ENCODE assay signal across 1 cellular context in the genomic region with DNA sequence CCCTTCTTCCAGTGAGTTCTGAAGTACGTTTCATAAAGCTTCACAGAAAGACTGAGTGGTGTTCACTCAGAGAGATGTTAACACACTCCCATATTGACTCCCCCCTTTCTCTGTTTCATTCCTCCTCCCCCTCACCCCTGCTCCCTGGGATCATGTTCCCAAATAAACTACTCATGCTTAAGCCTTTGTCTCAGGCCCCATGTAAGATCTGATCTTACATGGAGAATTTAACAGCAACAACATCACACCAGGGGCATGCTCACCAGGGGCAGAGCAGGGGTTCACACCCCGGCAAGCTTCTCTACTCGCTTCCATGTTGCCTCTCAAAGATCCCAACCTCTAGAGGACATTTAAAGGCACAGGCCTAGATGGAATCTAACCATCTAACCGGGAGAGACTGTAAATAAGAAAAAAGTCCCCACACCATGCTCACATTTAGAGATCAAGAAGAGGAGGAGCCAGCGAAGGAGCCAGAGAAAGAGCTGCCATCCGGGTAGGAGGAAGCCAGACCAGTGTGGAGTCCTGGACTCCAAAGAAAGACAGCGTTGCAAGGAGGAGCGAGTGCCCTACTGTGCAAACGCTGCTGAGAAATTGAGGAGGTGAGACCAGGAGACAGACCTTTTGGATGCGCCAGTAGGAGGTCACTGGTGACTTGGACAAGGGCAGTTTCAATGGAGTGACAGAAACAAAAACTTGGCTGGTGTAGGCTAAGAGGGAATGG.
TF ChIP-seq lines count a peak whose summit lies in the region.

No MANE protein-coding gene starts in this region.

TF ChIP-seq in GM12878, 131 proteins besides CTCF, POLR2A, EP300 and RAD21:
- TF ChIP-seq, protein P1, sequence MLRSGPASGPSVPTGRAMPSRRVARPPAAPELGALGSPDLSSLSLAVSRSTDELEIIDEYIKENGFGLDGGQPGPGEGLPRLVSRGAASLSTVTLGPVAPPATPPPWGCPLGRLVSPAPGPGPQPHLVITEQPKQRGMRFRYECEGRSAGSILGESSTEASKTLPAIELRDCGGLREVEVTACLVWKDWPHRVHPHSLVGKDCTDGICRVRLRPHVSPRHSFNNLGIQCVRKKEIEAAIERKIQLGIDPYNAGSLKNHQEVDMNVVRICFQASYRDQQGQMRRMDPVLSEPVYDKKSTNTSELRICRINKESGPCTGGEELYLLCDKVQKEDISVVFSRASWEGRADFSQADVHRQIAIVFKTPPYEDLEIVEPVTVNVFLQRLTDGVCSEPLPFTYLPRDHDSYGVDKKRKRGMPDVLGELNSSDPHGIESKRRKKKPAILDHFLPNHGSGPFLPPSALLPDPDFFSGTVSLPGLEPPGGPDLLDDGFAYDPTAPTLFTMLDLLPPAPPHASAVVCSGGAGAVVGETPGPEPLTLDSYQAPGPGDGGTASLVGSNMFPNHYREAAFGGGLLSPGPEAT (IDR thresholded peaks at IDR 0.05; ENCODE audit: low read depth) = no peak
- TF ChIP-seq RELA (IDR thresholded peaks at IDR 0.05; ENCODE audit: borderline replicate concordance, partially characterized antibody) (no peak), SUPT20H (IDR thresholded peaks at IDR 0.05; ENCODE audit: borderline replicate concordance, control insufficient read depth, low read depth, low read length) (no peak), TCF7 (IDR thresholded peaks at IDR 0.05; ENCODE audit: borderline replicate concordance) (no peak)
- TF ChIP-seq, protein P2, sequence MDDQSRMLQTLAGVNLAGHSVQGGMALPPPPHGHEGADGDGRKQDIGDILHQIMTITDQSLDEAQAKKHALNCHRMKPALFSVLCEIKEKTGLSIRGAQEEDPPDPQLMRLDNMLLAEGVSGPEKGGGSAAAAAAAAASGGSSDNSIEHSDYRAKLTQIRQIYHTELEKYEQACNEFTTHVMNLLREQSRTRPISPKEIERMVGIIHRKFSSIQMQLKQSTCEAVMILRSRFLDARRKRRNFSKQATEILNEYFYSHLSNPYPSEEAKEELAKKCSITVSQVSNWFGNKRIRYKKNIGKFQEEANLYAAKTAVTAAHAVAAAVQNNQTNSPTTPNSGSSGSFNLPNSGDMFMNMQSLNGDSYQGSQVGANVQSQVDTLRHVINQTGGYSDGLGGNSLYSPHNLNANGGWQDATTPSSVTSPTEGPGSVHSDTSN (IDR thresholded peaks at IDR 0.05; ENCODE audit: insufficient replicate concordance, low read depth, low read length) = no peak
